Comparison of ENCODE assay signal across 20 cellular contexts in the genomic region with DNA sequence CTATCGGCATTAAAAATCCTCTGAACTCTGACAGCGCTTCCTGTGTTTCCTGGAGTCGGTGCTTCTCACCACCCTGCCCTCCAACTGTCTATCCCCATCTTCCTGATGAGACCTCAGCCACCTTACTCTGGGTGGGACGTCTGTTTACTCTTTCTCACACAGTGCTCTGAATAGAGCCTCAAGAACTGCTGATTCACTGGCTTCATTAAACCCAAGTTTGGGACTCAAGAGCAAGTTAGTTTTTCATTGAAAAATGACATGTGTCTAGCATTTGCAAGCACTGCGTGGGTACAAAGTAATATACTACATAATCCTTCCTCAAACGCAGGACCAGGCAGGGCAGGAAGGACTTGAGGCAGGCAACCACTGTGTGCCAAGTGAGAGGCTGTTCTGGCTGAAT. TPM values are rescaled to one million over a fixed set of nuclear protein-coding genes. Genes with fewer than 3 reads are reported as not detected.
A peak's percentile ranks its signal among the peaks of the same experiment; 100 is the strongest.
DNase-seq lines count a peak whose midpoint lies in the region; ATAC-seq and TF ChIP-seq lines count a peak whose summit lies in the region.
"Had no signal": no experiment of that assay in that cellular context is flagged by ENCODE, and none has a peak within 500 bp of the region (broad histone marks: within the 10 kb centered on the region; RNA-seq: fewer than 3 reads in every experiment).

No MANE protein-coding gene starts in this region.

- peak overlapping the region; percentile 36 for H3K27ac Mint-ChIP-seq in activated T-cell treated with anti-CD3 and anti-CD28 coated beads, Interleukin-2, amount 50 U/mL, for 24 hours
- H3K27ac Mint-ChIP-seq in T-helper 17 cell (peak overlapping the region; percentile 32), immature natural killer cell (peak overlapping the region in 4 of 6 donors; percentile 12 to 67 (median 58)), progenitor cell of endocrine pancreas (peak overlapping the region; percentile 71)
- H3K27ac Mint-ChIP-seq: CD4-positive, alpha-beta T cell had no signal

- peaks cover 44% of the 10 kb centered on the region for H3K36me3 Mint-ChIP-seq in activated T-cell treated with anti-CD3 and anti-CD28 coated beads, Interleukin-2, amount 50 U/mL, for 24 hours (ENCODE audit: low read depth)
- H3K36me3 Mint-ChIP-seq in T-helper 17 cell (ENCODE audit: low read depth) (peaks cover 5% of the 10 kb centered on the region), immature natural killer cell (peaks cover 4 to 19% (median 16%) of the 10 kb centered on the region in 3 donors), progenitor cell of endocrine pancreas (ENCODE audit: insufficient read depth) (peaks cover 27% of the 10 kb centered on the region)

- H3K4me3 Mint-ChIP-seq in activated T-cell treated with anti-CD3 and anti-CD28 coated beads, Interleukin-2, amount 50 U/mL, for 24 hours: no peak overlapping the region
- H3K4me3 Mint-ChIP-seq in T-helper 17 cell (no peak overlapping the region), immature natural killer cell (peak overlapping the region in 4 of 5 donors; percentile 24 to 66 (median 48)), progenitor cell of endocrine pancreas (ENCODE audit: low read depth) (no peak overlapping the region)
- H3K4me3 Mint-ChIP-seq: CD4-positive, alpha-beta T cell had no signal

- no peaks in the 10 kb centered on the region for H3K9me3 ChIP-seq in T-helper 17 cell (ENCODE audit: control insufficient read depth, low read length, poor library complexity, severe bottlenecking)
- H3K9me3 ChIP-seq: Caco-2 had no signal

- no peak for TF ChIP-seq CTCF in progenitor cell of endocrine pancreas (IDR thresholded peaks at IDR 0.05; ENCODE audit: unreplicated experiment)

- ATAC-seq in T-helper 17 cell: no peak
- no peak for ATAC-seq in GM18858 (IDR thresholded peaks at IDR 0.05; ENCODE audit: unreplicated experiment)
- no peak for ATAC-seq in GM21526 (IDR thresholded peaks at IDR 0.05; ENCODE audit: low FRiP score, unreplicated experiment)
- ATAC-seq: HCT116 had no signal

- H3K9me3 Mint-ChIP-seq in activated T-cell treated with anti-CD3 and anti-CD28 coated beads, Interleukin-2, amount 50 U/mL, for 24 hours: no peaks in the 10 kb centered on the region
- H3K9me3 Mint-ChIP-seq in immature natural killer cell (no peaks in the 10 kb centered on the region), progenitor cell of endocrine pancreas (ENCODE audit: low read depth) (no peaks in the 10 kb centered on the region)
- H3K9me3 Mint-ChIP-seq: CD4-positive, alpha-beta T cell had no signal

- DNase-seq in activated T-cell treated with anti-CD3 and anti-CD28 coated beads, Interleukin-2, amount 50 U/mL, for 24 hours: no peak
- DNase-seq in activated T-cell treated with anti-CD3 and anti-CD28 coated beads for 4 hours (no peak), T-helper 17 cell (no peak), immature natural killer cell (no peak), progenitor cell of endocrine pancreas (ENCODE audit: low spot score, unreplicated experiment) (no peak), cerebellar cortex (ENCODE audit: low spot score) (no peak)
- DNase-seq: 8988T; Caco-2; CD4-positive, alpha-beta T cell; DMS153; GDM1; GM23248; NCI-H1417 treated with DMSO at 0.1 percent for 48 hours; NCI-H187 treated with DMSO at 0.1 percent for 48 hours; NCI-H345; NCI-H524 treated with DMSO at 0.1 percent for 48 hours; PC-9 had no signal

- peaks cover 20% of the 10 kb centered on the region for H3K4me1 Mint-ChIP-seq in activated T-cell treated with anti-CD3 and anti-CD28 coated beads, Interleukin-2, amount 50 U/mL, for 24 hours (ENCODE audit: low read depth)
- peaks cover 26% of the 10 kb centered on the region for H3K4me1 Mint-ChIP-seq in T-helper 17 cell
- peaks cover 42 to 47% of the 10 kb centered on the region in 2 donors for H3K4me1 Mint-ChIP-seq in immature natural killer cell
- peaks cover 3% of the 10 kb centered on the region for H3K4me1 Mint-ChIP-seq in progenitor cell of endocrine pancreas (ENCODE audit: low read depth)

- no peaks in the 10 kb centered on the region for H3K27me3 Mint-ChIP-seq in activated T-cell treated with anti-CD3 and anti-CD28 coated beads, Interleukin-2, amount 50 U/mL, for 24 hours
- H3K27me3 Mint-ChIP-seq in T-helper 17 cell (no peaks in the 10 kb centered on the region), immature natural killer cell (ENCODE audit: low read depth in 3 of 3) (peaks cover 0 to 2% (median 1%) of the 10 kb centered on the region in 3 donors), progenitor cell of endocrine pancreas (no peaks in the 10 kb centered on the region)
- H3K27me3 Mint-ChIP-seq: CD4-positive, alpha-beta T cell had no signal

RNA-seq across cellular contexts. Expression of a gene that starts 49.5 kb away (rescaled TPM):
- total RNA-seq in T-helper 17 cell: 10 to 100 TPM; 40.1 to 54.5 TPM
- 10 to 100 TPM; 43.1 to 87.1 (median 53.9) TPM for polyA plus RNA-seq in immature natural killer cell
- total RNA-seq in progenitor cell of endocrine pancreas: 91.1 and 91.4 TPM in 2 replicates

Comparison
In these comparisons a context has a peak if more than half of its experiments do, and no peak if none do; other contexts are left out.
1. H3K4me3 Mint-ChIP-seq: peak in immature natural killer cell (4 of 5); none in activated T-cell treated with anti-CD3 and anti-CD28 coated beads, Interleukin-2, amount 50 U/mL, for 24 hours (single experiment), T-helper 17 cell (single experiment) and progenitor cell of endocrine pancreas (single experiment).
2. Peak in every context shown above with its lines, with median percentiles within 50 percentile points of each other: H3K27ac Mint-ChIP-seq.